In genomic region chr10:87654212-87654611, GRCh38 we compare ENCODE assay signal across 22 cellular contexts.
"Had no signal": no experiment of that assay in that cellular context is flagged by ENCODE, and none has a peak within 500 bp of the region (broad histone marks: within the 10 kb centered on the region; RNA-seq: fewer than 3 reads in every experiment).

No MANE protein-coding gene starts in this region.

- H3K9me3 ChIP-seq: esophagus muscularis mucosa, gastroesophageal sphincter, heart left ventricle, neutrophil, sigmoid colon, thoracic aorta had no signal

- H2AFZ ChIP-seq: parathyroid adenoma had no signal

- ATAC-seq: activated T-cell treated with anti-CD3 and anti-CD28 coated beads, Interleukin-2, amount 50 U/mL, for 72 hours; gastroesophageal sphincter; heart left ventricle; natural killer cell; stimulated activated memory B cell treated with anti-CD40 and anti-IgM and Interleukin-4, amounts not matched to agents 10 μg/mL and 1 μg/mL and 100 μg/mL, for 72 hours had no signal

- DNase-seq: activated CD4-positive, alpha-beta T cell treated with anti-CD3 and anti-CD28 coated beads for 1 hour; activated CD8-positive, alpha-beta memory T cell treated with anti-CD3 and anti-CD28 coated beads for 24 hours; activated CD8-positive, alpha-beta memory T cell treated with anti-CD3 and anti-CD28 coated beads, Interleukin-2, amount 50 U/mL, for 48 hours; activated effector memory CD4-positive, alpha-beta T cell treated with anti-CD3 and anti-CD28 coated beads, Interleukin-2, amount 50 U/mL, for 16 hours; activated naive CD4-positive, alpha-beta T cell treated with anti-CD3 and anti-CD28 coated beads, Interleukin-2, amount 50 U/mL, for 16 hours; activated T-cell treated with anti-CD3 and anti-CD28 coated beads, Interleukin-2, amount 50 U/mL, for 72 hours; aorta; cerebellar nuclear complex; cortex of kidney; effector CD4-positive, alpha-beta T cell; heart left ventricle; natural killer cell; sigmoid colon; stimulated activated CD4-positive, alpha-beta T cell treated with anti-CD3 and anti-CD28 coated beads, Interleukin-4, amount 100 ng/mL, for 4 hours; T-helper 2 cell; WERI-Rb-1 had no signal

- H3K4me1 ChIP-seq: parathyroid adenoma had no signal

- H3K9ac ChIP-seq: parathyroid adenoma had no signal

- H3K27me3 ChIP-seq: esophagus muscularis mucosa, heart left ventricle, neutrophil, sigmoid colon had no signal

- H3K36me3 ChIP-seq: esophagus muscularis mucosa, gastroesophageal sphincter, heart left ventricle, neutrophil, sigmoid colon, thoracic aorta, WERI-Rb-1 had no signal

- H3K4me3 ChIP-seq: esophagus muscularis mucosa, gastroesophageal sphincter, heart left ventricle, sigmoid colon, thoracic aorta had no signal

- H3K27ac ChIP-seq: esophagus muscularis mucosa, gastroesophageal sphincter, heart left ventricle, neutrophil, parathyroid adenoma, sigmoid colon, thoracic aorta, WERI-Rb-1 had no signal

- H3K79me2 ChIP-seq: parathyroid adenoma had no signal
